In the genomic region with DNA sequence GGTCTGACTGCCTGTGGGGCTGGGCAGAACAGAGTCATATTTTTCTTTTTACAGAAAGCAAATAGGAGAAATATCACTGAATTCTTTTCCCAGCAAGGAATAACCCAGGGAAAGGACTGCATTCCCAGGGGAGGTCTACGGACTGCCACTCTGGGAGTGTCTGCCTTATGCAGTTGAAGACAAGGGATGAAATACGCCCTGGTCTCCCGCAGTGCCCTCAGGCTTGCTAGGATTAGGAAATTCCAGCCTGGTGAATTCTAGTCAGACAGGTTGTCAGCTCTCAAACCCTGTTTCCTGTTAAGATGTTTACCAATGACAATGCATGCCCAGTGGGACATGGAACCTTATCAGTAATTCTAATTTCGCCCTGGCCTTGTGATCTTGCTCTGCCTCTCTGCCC, we compare ENCODE assay signal across 18 cellular contexts.
"Had no signal": no experiment of that assay in that cellular context is flagged by ENCODE, and none has a peak within 500 bp of the region (broad histone marks: within the 10 kb centered on the region; RNA-seq: fewer than 3 reads in every experiment).

No MANE protein-coding gene starts in this region.

- H3K27ac Mint-ChIP-seq: activated CD4-positive, alpha-beta memory T cell treated with anti-CD3 and anti-CD28 coated beads, Interleukin-2, amount 10 ng/mL, durations not matched to agents 7 days and 5 days; activated CD8-positive, alpha-beta memory T cell treated with anti-CD3 and anti-CD28 coated beads, Interleukin-2, amount 10 ng/mL, durations not matched to agents 7 days and 5 days; stimulated activated naive CD8-positive, alpha-beta T cell treated with anti-CD3 and anti-CD28 coated beads, Interleukin-15, amount 100 ng/mL, for 72 hours; type B pancreatic cell had no signal

- H3K9me3 ChIP-seq: gastrocnemius medialis had no signal

- H3K4me3 Mint-ChIP-seq: activated CD4-positive, alpha-beta memory T cell treated with anti-CD3 and anti-CD28 coated beads, Interleukin-2, amount 10 ng/mL, durations not matched to agents 7 days and 5 days; activated CD8-positive, alpha-beta memory T cell treated with anti-CD3 and anti-CD28 coated beads, Interleukin-2, amount 10 ng/mL, durations not matched to agents 7 days and 5 days; neural crest cell; stimulated activated naive CD8-positive, alpha-beta T cell treated with anti-CD3 and anti-CD28 coated beads, Interleukin-15, amount 100 ng/mL, for 72 hours; type B pancreatic cell had no signal

- H3K27me3 Mint-ChIP-seq: activated CD4-positive, alpha-beta memory T cell treated with anti-CD3 and anti-CD28 coated beads, Interleukin-2, amount 10 ng/mL, durations not matched to agents 7 days and 5 days; activated CD8-positive, alpha-beta memory T cell treated with anti-CD3 and anti-CD28 coated beads, Interleukin-2, amount 10 ng/mL, durations not matched to agents 7 days and 5 days; stimulated activated naive CD8-positive, alpha-beta T cell treated with anti-CD3 and anti-CD28 coated beads, Interleukin-15, amount 100 ng/mL, for 72 hours; type B pancreatic cell had no signal

- H3K4me1 Mint-ChIP-seq: activated CD4-positive, alpha-beta memory T cell treated with anti-CD3 and anti-CD28 coated beads, Interleukin-2, amount 10 ng/mL, durations not matched to agents 7 days and 5 days; activated CD8-positive, alpha-beta memory T cell treated with anti-CD3 and anti-CD28 coated beads, Interleukin-2, amount 10 ng/mL, durations not matched to agents 7 days and 5 days; neural crest cell; stimulated activated naive CD8-positive, alpha-beta T cell treated with anti-CD3 and anti-CD28 coated beads, Interleukin-15, amount 100 ng/mL, for 72 hours had no signal

- H3K4me1 ChIP-seq: ascending aorta, gastrocnemius medialis, left lung, suprapubic skin had no signal

- H3K36me3 ChIP-seq: ascending aorta, gastrocnemius medialis, left lung, suprapubic skin had no signal

- H3K27ac ChIP-seq: ascending aorta, coronary artery, gastrocnemius medialis, left lung, suprapubic skin had no signal

- DNase-seq: activated CD4-positive, alpha-beta memory T cell treated with anti-CD3 and anti-CD28 coated beads, Interleukin-2, amount 10 ng/mL, durations not matched to agents 7 days and 5 days; activated CD4-positive, alpha-beta T cell treated with anti-CD3 and anti-CD28 coated beads for 48 hours; activated CD4-positive, CD25-positive, alpha-beta regulatory T cell; activated CD8-positive, alpha-beta memory T cell treated with anti-CD3 and anti-CD28 coated beads, Interleukin-2, amount 10 ng/mL, durations not matched to agents 7 days and 5 days; activated naive CD4-positive, alpha-beta T cell; gastrocnemius medialis; head of caudate nucleus; left lung; stimulated activated CD4-positive, alpha-beta T cell treated with anti-CD3 and anti-CD28 coated beads, Interleukin-4, amount 100 ng/mL, for 1 hour; stimulated activated naive CD8-positive, alpha-beta T cell treated with anti-CD3 and anti-CD28 coated beads, Interleukin-15, amount 100 ng/mL, for 72 hours; T-helper 9 cell had no signal

- H3K36me3 Mint-ChIP-seq: type B pancreatic cell had no signal

- H3K4me2 ChIP-seq: smooth muscle cell had no signal

- H3K27me3 ChIP-seq: ascending aorta, gastrocnemius medialis, left lung, suprapubic skin had no signal

- H3K4me3 ChIP-seq: ascending aorta, coronary artery, gastrocnemius medialis, left lung, smooth muscle cell, suprapubic skin had no signal

- ATAC-seq: activated CD8-positive, alpha-beta memory T cell treated with anti-CD3 and anti-CD28 coated beads, Interleukin-2, amount 10 ng/mL, durations not matched to agents 7 days and 5 days; gastrocnemius medialis; left lung; sciatic nerve; stimulated activated naive CD8-positive, alpha-beta T cell treated with anti-CD3 and anti-CD28 coated beads, Interleukin-15, amount 100 ng/mL, for 72 hours had no signal
